24 cellular contexts compared by ENCODE assay signal in genomic region chr21:18443085-18443484, GRCh38. TPM values are rescaled to one million over a fixed set of nuclear protein-coding genes. Genes with fewer than 3 reads are reported as not detected.
DNase-seq lines count a peak whose midpoint lies in the region; ATAC-seq and TF ChIP-seq lines count a peak whose summit lies in the region.
"Had no signal": no experiment of that assay in that cellular context is flagged by ENCODE, and none has a peak within 500 bp of the region (broad histone marks: within the 10 kb centered on the region; RNA-seq: fewer than 3 reads in every experiment).

No MANE protein-coding gene starts in this region.

- no peaks in the 10 kb centered on the region for H3K27me3 Mint-ChIP-seq in CD14-positive monocyte (ENCODE audit: low read depth in 3 of 3)
- H3K27me3 Mint-ChIP-seq: CD4-positive, alpha-beta memory T cell had no signal

- H3K27me3 ChIP-seq in upper lobe of right lung: no peaks in the 10 kb centered on the region
- H3K27me3 ChIP-seq: testis had no signal

- ATAC-seq in upper lobe of right lung: no peak
- ATAC-seq: activated CD8-positive, alpha-beta T cell treated with anti-CD3 and anti-CD28 coated beads, Interleukin-2, amount 10 ng/mL, durations not matched to agents 7 days and 5 days; HepG2 had no signal

- intact Hi-C loops in CD14-positive monocyte (cut with micrococcal nuclease) (no loop called here), upper lobe of right lung (cut with DNase I) (no loop called here)

- no peak overlapping the region for H3K4me3 ChIP-seq in upper lobe of right lung
- H3K4me3 ChIP-seq: GM23248, PC-9, testis had no signal

- H3K9me3 ChIP-seq in upper lobe of right lung: no peaks in the 10 kb centered on the region
- H3K9me3 ChIP-seq: testis had no signal

- H3K27ac ChIP-seq in upper lobe of right lung: no peak overlapping the region
- H3K27ac ChIP-seq: GM23248, PC-9, testis had no signal

- H3K4me1 Mint-ChIP-seq in CD14-positive monocyte: no peaks in the 10 kb centered on the region
- H3K4me1 Mint-ChIP-seq: CD4-positive, alpha-beta memory T cell had no signal

- H3K36me3 Mint-ChIP-seq in CD14-positive monocyte: no peaks in the 10 kb centered on the region
- H3K36me3 Mint-ChIP-seq: CD4-positive, alpha-beta memory T cell had no signal

- no peak overlapping the region for H3K27ac Mint-ChIP-seq in CD14-positive monocyte
- H3K27ac Mint-ChIP-seq: activated CD8-positive, alpha-beta T cell treated with anti-CD3 and anti-CD28 coated beads, Interleukin-2, amount 10 ng/mL, durations not matched to agents 7 days and 5 days; activated naive CD4-positive, alpha-beta T cell treated with anti-CD3 and anti-CD28 coated beads for 36 hours had no signal

- no peak overlapping the region for H3K4me3 Mint-ChIP-seq in CD14-positive monocyte
- H3K4me3 Mint-ChIP-seq: activated CD8-positive, alpha-beta T cell treated with anti-CD3 and anti-CD28 coated beads, Interleukin-2, amount 10 ng/mL, durations not matched to agents 7 days and 5 days; activated naive CD4-positive, alpha-beta T cell treated with anti-CD3 and anti-CD28 coated beads for 36 hours; CD4-positive, alpha-beta memory T cell had no signal

- TF ChIP-seq CTCF in CD14-positive monocyte (IDR thresholded peaks at IDR 0.05) (no peak), upper lobe of right lung (IDR thresholded peaks at IDR 0.05) (no peak)

- H3K36me3 ChIP-seq in upper lobe of right lung: no peaks in the 10 kb centered on the region

- H3K4me1 ChIP-seq in upper lobe of right lung: no peaks in the 10 kb centered on the region
- H3K4me1 ChIP-seq: testis had no signal

- DNase-seq in DMS153 treated with DMSO at 0.1 percent for 48 hours (lab: John Stamatoyannopoulos, UW; ENCODE audit: unreplicated experiment) (peak; percentile 81), NCI-H1092 treated with DMSO at 0.1 percent for 48 hours (lab: John Stamatoyannopoulos, UW) (peak; percentile 83), NCI-H345 treated with DMSO at 0.1 percent for 48 hours (lab: John Stamatoyannopoulos, UW; ENCODE audit: unreplicated experiment) (peak; percentile 86), iPS-NIHi7 (ENCODE audit: extremely low spot score) (peak; percentile 12), CD14-positive monocyte (ENCODE audit: low spot score) (no peak), NOMO-1 treated with DMSO at 0.1 percent for 48 hours (lab: John Stamatoyannopoulos, UW; ENCODE audit: unreplicated experiment) (no peak), upper lobe of right lung (no peak)
- DNase-seq in activated T-cell treated with anti-CD3 and anti-CD28 coated beads, Interleukin-2, amount 50 U/mL, for 48 hours: no peak
- DNase-seq: activated CD4-positive, alpha-beta T cell treated with anti-CD3 and anti-CD28 coated beads for 1 hour; activated CD8-positive, alpha-beta T cell treated with anti-CD3 and anti-CD28 coated beads, Interleukin-2, amount 10 ng/mL, durations not matched to agents 7 days and 5 days; activated naive CD4-positive, alpha-beta T cell treated with anti-CD3 and anti-CD28 coated beads for 36 hours; activated T-cell treated with anti-CD3 and anti-CD28 coated beads, Interleukin-2, amount 50 U/mL, for 1 hour; CD4-positive, alpha-beta memory T cell; dermis blood vessel endothelial cell; glutamatergic neuron; GM23248; mammary epithelial cell; NCI-H526; occipital lobe; PC-9; SHP77; small intestine; testis had no signal

- H3K9me3 Mint-ChIP-seq in CD14-positive monocyte: peaks cover 0 to 15% (median 7%) of the 10 kb centered on the region in 7 donors

RNA-seq across cellular contexts. Expression of gene TMPRSS15, which starts 39.5 kb away (rescaled TPM):
- not detected for polyA plus RNA-seq in CD14-positive monocyte
- total RNA-seq in upper lobe of right lung: not detected
- total RNA-seq: activated CD8-positive, alpha-beta T cell treated with anti-CD3 and anti-CD28 coated beads, Interleukin-2, amount 10 ng/mL, durations not matched to agents 7 days and 5 days; activated naive CD4-positive, alpha-beta T cell treated with anti-CD3 and anti-CD28 coated beads for 36 hours; CD4-positive, alpha-beta memory T cell; dermis blood vessel endothelial cell; GM23248; HepG2; mammary epithelial cell; occipital lobe; PC-9 had no signal
- polyA plus RNA-seq: CD4-positive, alpha-beta memory T cell; GM23248; HepG2; mammary epithelial cell had no signal

Comparison
In these comparisons a context has a peak if more than half of its experiments do, and no peak if none do; other contexts are left out.
1. DNase-seq: peak in DMS153 treated with DMSO at 0.1 percent for 48 hours (single experiment), NCI-H1092 treated with DMSO at 0.1 percent for 48 hours (single experiment), NCI-H345 treated with DMSO at 0.1 percent for 48 hours (single experiment) and iPS-NIHi7 (single experiment); none in CD14-positive monocyte (single experiment), NOMO-1 treated with DMSO at 0.1 percent for 48 hours (single experiment), upper lobe of right lung (single experiment) and activated T-cell treated with anti-CD3 and anti-CD28 coated beads, Interleukin-2, amount 50 U/mL, for 48 hours (0 of 2).